ENCODE assay signal across 1 cellular context in the genomic region with DNA sequence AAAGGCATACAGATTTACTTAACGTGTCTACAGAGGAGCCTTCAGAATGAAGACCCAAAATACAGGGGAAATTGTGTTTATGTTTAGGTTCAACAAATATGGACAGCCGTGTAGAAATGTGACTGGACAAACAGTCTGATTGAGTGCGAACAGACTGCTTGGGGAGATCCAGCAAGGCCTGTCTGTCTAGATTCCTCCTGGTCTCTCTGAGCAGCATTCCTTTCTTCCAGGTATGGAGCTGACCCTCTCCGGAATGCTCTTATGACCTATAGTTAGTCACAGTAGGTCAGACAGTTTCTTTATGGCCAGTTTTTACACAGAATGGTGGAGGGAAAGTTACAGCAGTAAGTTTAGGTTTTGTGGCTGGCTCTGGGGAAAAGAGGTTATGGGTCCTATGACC.
TF ChIP-seq lines count a peak whose summit lies in the region.

No MANE protein-coding gene starts in this region.

TF ChIP-seq in Ishikawa, 13 proteins besides CTCF, POLR2A, EP300 and RAD21 (continued from another document):
- TF ChIP-seq, protein P1, sequence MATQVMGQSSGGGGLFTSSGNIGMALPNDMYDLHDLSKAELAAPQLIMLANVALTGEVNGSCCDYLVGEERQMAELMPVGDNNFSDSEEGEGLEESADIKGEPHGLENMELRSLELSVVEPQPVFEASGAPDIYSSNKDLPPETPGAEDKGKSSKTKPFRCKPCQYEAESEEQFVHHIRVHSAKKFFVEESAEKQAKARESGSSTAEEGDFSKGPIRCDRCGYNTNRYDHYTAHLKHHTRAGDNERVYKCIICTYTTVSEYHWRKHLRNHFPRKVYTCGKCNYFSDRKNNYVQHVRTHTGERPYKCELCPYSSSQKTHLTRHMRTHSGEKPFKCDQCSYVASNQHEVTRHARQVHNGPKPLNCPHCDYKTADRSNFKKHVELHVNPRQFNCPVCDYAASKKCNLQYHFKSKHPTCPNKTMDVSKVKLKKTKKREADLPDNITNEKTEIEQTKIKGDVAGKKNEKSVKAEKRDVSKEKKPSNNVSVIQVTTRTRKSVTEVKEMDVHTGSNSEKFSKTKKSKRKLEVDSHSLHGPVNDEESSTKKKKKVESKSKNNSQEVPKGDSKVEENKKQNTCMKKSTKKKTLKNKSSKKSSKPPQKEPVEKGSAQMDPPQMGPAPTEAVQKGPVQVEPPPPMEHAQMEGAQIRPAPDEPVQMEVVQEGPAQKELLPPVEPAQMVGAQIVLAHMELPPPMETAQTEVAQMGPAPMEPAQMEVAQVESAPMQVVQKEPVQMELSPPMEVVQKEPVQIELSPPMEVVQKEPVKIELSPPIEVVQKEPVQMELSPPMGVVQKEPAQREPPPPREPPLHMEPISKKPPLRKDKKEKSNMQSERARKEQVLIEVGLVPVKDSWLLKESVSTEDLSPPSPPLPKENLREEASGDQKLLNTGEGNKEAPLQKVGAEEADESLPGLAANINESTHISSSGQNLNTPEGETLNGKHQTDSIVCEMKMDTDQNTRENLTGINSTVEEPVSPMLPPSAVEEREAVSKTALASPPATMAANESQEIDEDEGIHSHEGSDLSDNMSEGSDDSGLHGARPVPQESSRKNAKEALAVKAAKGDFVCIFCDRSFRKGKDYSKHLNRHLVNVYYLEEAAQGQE (IDR thresholded peaks at IDR 0.05; ENCODE audit: low read depth) = no peak
- no peak for TF ChIP-seq EGR1 (IDR thresholded peaks at IDR 0.05)
- no peak for TF ChIP-seq ZBTB7A (IDR thresholded peaks at IDR 0.05; ENCODE audit: low read depth)
- TF ChIP-seq TCF12 (IDR thresholded peaks at IDR 0.05; ENCODE audit: low read depth) = peak; percentile 51; the same call in 1 of the 2 replicates
- TF ChIP-seq, protein P2, sequence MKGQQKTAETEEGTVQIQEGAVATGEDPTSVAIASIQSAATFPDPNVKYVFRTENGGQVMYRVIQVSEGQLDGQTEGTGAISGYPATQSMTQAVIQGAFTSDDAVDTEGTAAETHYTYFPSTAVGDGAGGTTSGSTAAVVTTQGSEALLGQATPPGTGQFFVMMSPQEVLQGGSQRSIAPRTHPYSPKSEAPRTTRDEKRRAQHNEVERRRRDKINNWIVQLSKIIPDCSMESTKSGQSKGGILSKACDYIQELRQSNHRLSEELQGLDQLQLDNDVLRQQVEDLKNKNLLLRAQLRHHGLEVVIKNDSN (IDR thresholded peaks at IDR 0.05) = no peak
- no peak for TF ChIP-seq YY1 (IDR thresholded peaks at IDR 0.05; ENCODE audit: low read depth)
